Comparison of ENCODE assay signal across 12 cellular contexts in genomic region chr3:30231277-30232141, GRCh38.
DNase-seq lines count a peak whose midpoint lies in the region; ATAC-seq and TF ChIP-seq lines count a peak whose summit lies in the region.
"Had no signal": no experiment of that assay in that cellular context is flagged by ENCODE, and none has a peak within 500 bp of the region (broad histone marks: within the 10 kb centered on the region; RNA-seq: fewer than 3 reads in every experiment).

No MANE protein-coding gene starts in this region.

- H3K27me3 Mint-ChIP-seq in central memory CD8-positive, alpha-beta T cell = no peaks in the 10 kb centered on the region
- H3K27me3 Mint-ChIP-seq: activated CD4-positive, alpha-beta T cell treated with anti-CD3 and anti-CD28 coated beads for 36 hours; activated naive CD8-positive, alpha-beta T cell treated with anti-CD3 and anti-CD28 coated beads, Interleukin-2, amount 10 ng/mL, durations not matched to agents 7 days and 5 days had no signal

- H3K27me3 ChIP-seq in liver (ENCODE audit: control insufficient read depth in 4 of 4, insufficient read depth in 4 of 4, low read length in 3 of 4) (no peaks in the 10 kb centered on the region), tibial nerve (no peaks in the 10 kb centered on the region)

- H3K9me3 Mint-ChIP-seq in central memory CD8-positive, alpha-beta T cell = no peaks in the 10 kb centered on the region
- H3K9me3 Mint-ChIP-seq: neural crest cell had no signal

- TF ChIP-seq CTCF in liver (IDR thresholded peaks at IDR 0.05; ENCODE audit: low read depth, low read length, missing input control) = no peak
- TF ChIP-seq CTCF in tibial nerve (IDR thresholded peaks at IDR 0.05) = no peak

- peak; percentile 26 for DNase-seq in NCI-H146 (lab: John Stamatoyannopoulos, UW)
- no peak for DNase-seq in NCI-H146 treated with DMSO at 0.1 percent for 48 hours (lab: John Stamatoyannopoulos, UW; ENCODE audit: unreplicated experiment)
- DNase-seq in central memory CD8-positive, alpha-beta T cell (ENCODE audit: low spot score in 2 of 2) = no peak
- DNase-seq in tibial nerve (ENCODE audit: low spot score in 2 of 2) = no peak
- DNase-seq in NCI-H1092 (lab: John Stamatoyannopoulos, UW) = no peak
- no peak for DNase-seq in LoVo (ENCODE audit: low spot score)
- DNase-seq: ACHN; activated CD4-positive, alpha-beta T cell treated with anti-CD3 and anti-CD28 coated beads for 36 hours; activated naive CD8-positive, alpha-beta T cell treated with anti-CD3 and anti-CD28 coated beads, Interleukin-2, amount 10 ng/mL, durations not matched to agents 7 days and 5 days had no signal

- H3K27ac ChIP-seq in liver (ENCODE audit: low read depth in 1 of 2, low read length in 2 of 2) (peak overlapping the region; percentile 63 to 76), tibial nerve (peak overlapping the region; percentile 38 to 81 (median 66))

- ATAC-seq in central memory CD8-positive, alpha-beta T cell (replicated peaks; ENCODE audit: extremely low read depth, poor library complexity, severe bottlenecking) = no peak
- no peak for ATAC-seq in GM19397 (IDR thresholded peaks at IDR 0.05; ENCODE audit: unreplicated experiment)
- ATAC-seq: activated CD4-positive, alpha-beta T cell treated with anti-CD3 and anti-CD28 coated beads for 36 hours had no signal

- H3K9me3 ChIP-seq in liver (ENCODE audit: control insufficient read depth in 4 of 4, low read length in 3 of 4) (no peaks in the 10 kb centered on the region), tibial nerve (no peaks in the 10 kb centered on the region)

- TF ChIP-seq EP300 in tibial nerve (IDR thresholded peaks at IDR 0.05) = peak in 1 of 2 donors; percentile 52

- H3K4me3 ChIP-seq in liver (ENCODE audit: low read depth in 1 of 3, low read length in 3 of 3) (no peak overlapping the region), tibial nerve (no peak overlapping the region)

- TF ChIP-seq RAD21 in liver (IDR thresholded peaks at IDR 0.05) = peak; percentile 22 to 50

- 82% methylated on average over 3 of the region's 3 CpGs for WGBS in liver
- WGBS in tibial nerve, 2 donors = 51 to 55% methylated on average over 3 of the region's 3 CpGs

- H3K27ac Mint-ChIP-seq in central memory CD8-positive, alpha-beta T cell (ENCODE audit: low read depth) = peak overlapping the region; percentile 3
- H3K27ac Mint-ChIP-seq: activated CD4-positive, alpha-beta T cell treated with anti-CD3 and anti-CD28 coated beads for 36 hours; activated naive CD8-positive, alpha-beta T cell treated with anti-CD3 and anti-CD28 coated beads, Interleukin-2, amount 10 ng/mL, durations not matched to agents 7 days and 5 days had no signal

- H3K4me3 Mint-ChIP-seq in central memory CD8-positive, alpha-beta T cell = no peak overlapping the region
- H3K4me3 Mint-ChIP-seq: activated CD4-positive, alpha-beta T cell treated with anti-CD3 and anti-CD28 coated beads for 36 hours; activated naive CD8-positive, alpha-beta T cell treated with anti-CD3 and anti-CD28 coated beads, Interleukin-2, amount 10 ng/mL, durations not matched to agents 7 days and 5 days; neural crest cell had no signal

- H3K4me1 Mint-ChIP-seq in central memory CD8-positive, alpha-beta T cell = no peaks in the 10 kb centered on the region
- H3K4me1 Mint-ChIP-seq: neural crest cell had no signal

- no peaks in the 10 kb centered on the region for H3K36me3 Mint-ChIP-seq in central memory CD8-positive, alpha-beta T cell (ENCODE audit: insufficient read depth)

- no peak for TF ChIP-seq POLR2A in tibial nerve (IDR thresholded peaks at IDR 0.05)

- no peaks in the 10 kb centered on the region for H3K36me3 ChIP-seq in liver (ENCODE audit: control insufficient read depth in 4 of 4, insufficient read depth in 3 of 4, low read depth in 1 of 4, low read length in 3 of 4)
- no peaks in the 10 kb centered on the region for H3K36me3 ChIP-seq in tibial nerve

- H3K9ac ChIP-seq in liver (ENCODE audit: low read depth in 1 of 2, low read length in 2 of 2) = peak overlapping the region in 1 of 2 donors; percentile 21

- H3K4me1 ChIP-seq in liver (ENCODE audit: control insufficient read depth in 4 of 4, insufficient read depth in 4 of 4, low read length in 3 of 4) (peaks cover 10 to 36% (median 26%) of the 10 kb centered on the region in 4 donors), tibial nerve (peaks cover 0 to 53% (median 20%) of the 10 kb centered on the region in 4 donors)

TF ChIP-seq in liver, 16 proteins besides CTCF, POLR2A, EP300 and RAD21:
- peak in 1 of 2 donors; percentile 27 for TF ChIP-seq JUND (IDR thresholded peaks at IDR 0.05)
- peak in 1 of 2 donors; percentile 42 for TF ChIP-seq RXRA (IDR thresholded peaks at IDR 0.05)
- TF ChIP-seq HNF4A (conservative IDR thresholded peaks at IDR 0.05) = peak; percentile 28 to 30
- no peak for TF ChIP-seq FOXA1 (IDR thresholded peaks at IDR 0.05)
- peak; percentile 69 for TF ChIP-seq SP1 (IDR thresholded peaks at IDR 0.05)
- peak; percentile 54 for TF ChIP-seq MAX (IDR thresholded peaks at IDR 0.05)
- no peak for TF ChIP-seq TAF1 (conservative IDR thresholded peaks at IDR 0.05)
TF ChIP-seq in liver: peak in this region for 5.
